In the genomic region with DNA sequence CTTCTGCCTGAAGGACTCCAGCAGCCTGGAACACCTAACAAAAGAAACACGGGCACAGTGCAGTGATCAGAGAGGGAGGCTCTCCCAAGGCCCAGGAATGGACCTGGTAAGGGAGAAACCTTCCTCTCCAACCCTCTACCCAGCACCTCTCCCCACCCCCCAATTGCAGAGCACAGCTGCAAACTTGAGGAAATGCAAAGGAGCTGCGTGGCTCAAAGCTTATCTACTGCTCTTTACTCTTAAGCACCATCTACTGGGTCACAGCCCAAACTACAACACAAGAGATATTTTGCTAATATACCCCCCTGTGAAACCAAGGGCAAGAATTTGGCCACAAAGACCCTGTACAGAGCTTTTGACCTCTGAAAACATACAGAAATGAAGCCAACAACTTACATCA, we compare ENCODE assay signal across 11 cellular contexts.
DNase-seq lines count a peak whose midpoint lies in the region; ATAC-seq and TF ChIP-seq lines count a peak whose summit lies in the region.
"Had no signal": no experiment of that assay in that cellular context is flagged by ENCODE, and none has a peak within 500 bp of the region (broad histone marks: within the 10 kb centered on the region; RNA-seq: fewer than 3 reads in every experiment).

No MANE protein-coding gene starts in this region.

- intact Hi-C loops in MCF 10A (cut with micrococcal nuclease) (loop anchor here (1.0 to 5.0 kb wide), 4 partner anchors 213 to 594 kb away; no protein-coding TSS in a partner anchor), breast epithelium (cut with DNase I; ENCODE audit: low total_unique reads) (no loop called here)

- CTCF ChIA-PET in MCF 10A (lab: Yijun Ruan, JAX), result interaction anchor here (0.7 to 2.5 kb wide), 30 partner anchors 9 to 792 kb away, joined by 3 to 22 read pairs (median 4); no protein-coding TSS in a partner anchor

- H3K4me1 ChIP-seq in breast epithelium, result no peaks in the 10 kb centered on the region
- no peaks in the 10 kb centered on the region for H3K4me1 ChIP-seq in SJCRH30

- H3K4me3 Mint-ChIP-seq in MCF 10A (ENCODE audit: unreplicated experiment) (no peak overlapping the region), nephron progenitor cell (no peak overlapping the region)
- no peak overlapping the region for H3K4me3 Mint-ChIP-seq in stimulated activated effector memory CD8-positive, alpha-beta T cell treated with anti-CD3 and anti-CD28 coated beads, Interleukin-12 subunit alpha, Interleukin-12 subunit beta, amount 100 ng/mL, for 72 hours
- H3K4me3 Mint-ChIP-seq: activated CD8-positive, alpha-beta T cell treated with anti-CD3 and anti-CD28 coated beads for 36 hours had no signal

- H3K27me3 Mint-ChIP-seq in MCF 10A (ENCODE audit: insufficient read depth, unreplicated experiment), result no peaks in the 10 kb centered on the region
- no peaks in the 10 kb centered on the region for H3K27me3 Mint-ChIP-seq in nephron progenitor cell (ENCODE audit: low read depth, poor library complexity)
- H3K27me3 Mint-ChIP-seq: activated CD8-positive, alpha-beta T cell treated with anti-CD3 and anti-CD28 coated beads for 36 hours had no signal

- no peaks in the 10 kb centered on the region for H3K9me3 ChIP-seq in breast epithelium
- H3K9me3 ChIP-seq in SJCRH30 (replicated peaks), result no peaks in the 10 kb centered on the region

- H3K27ac ChIP-seq in breast epithelium (no peak overlapping the region), SJCRH30 (no peak overlapping the region)

- peak; percentile 51 for TF ChIP-seq CTCF in MCF 10A (IDR thresholded peaks at IDR 0.05; ENCODE audit: unreplicated experiment)
- no peak for TF ChIP-seq CTCF in breast epithelium (IDR thresholded peaks at IDR 0.05)
- TF ChIP-seq CTCF in nephron progenitor cell (IDR thresholded peaks at IDR 0.05), result no peak

- no peaks in the 10 kb centered on the region for H3K4me1 Mint-ChIP-seq in MCF 10A (ENCODE audit: insufficient read depth, unreplicated experiment)
- H3K4me1 Mint-ChIP-seq in nephron progenitor cell, result no peaks in the 10 kb centered on the region
- no peaks in the 10 kb centered on the region for H3K4me1 Mint-ChIP-seq in stimulated activated effector memory CD8-positive, alpha-beta T cell treated with anti-CD3 and anti-CD28 coated beads, Interleukin-12 subunit alpha, Interleukin-12 subunit beta, amount 100 ng/mL, for 72 hours

- peak; percentile 72 for ATAC-seq in HG03060 (IDR thresholded peaks at IDR 0.05; ENCODE audit: low read depth, unreplicated experiment)
- no peak for ATAC-seq in stimulated activated effector memory CD8-positive, alpha-beta T cell treated with anti-CD3 and anti-CD28 coated beads, Interleukin-12 subunit alpha, Interleukin-12 subunit beta, amount 100 ng/mL, for 72 hours
- ATAC-seq: activated CD8-positive, alpha-beta T cell treated with anti-CD3 and anti-CD28 coated beads for 36 hours had no signal

- H3K36me3 Mint-ChIP-seq in MCF 10A (ENCODE audit: insufficient read depth, unreplicated experiment) (no peaks in the 10 kb centered on the region), nephron progenitor cell (ENCODE audit: low read depth) (peaks cover 2% of the 10 kb centered on the region)
- no peaks in the 10 kb centered on the region for H3K36me3 Mint-ChIP-seq in stimulated activated effector memory CD8-positive, alpha-beta T cell treated with anti-CD3 and anti-CD28 coated beads, Interleukin-12 subunit alpha, Interleukin-12 subunit beta, amount 100 ng/mL, for 72 hours

- H3K9me3 Mint-ChIP-seq in MCF 10A (ENCODE audit: unreplicated experiment) (no peaks in the 10 kb centered on the region), nephron progenitor cell (peaks cover 37% of the 10 kb centered on the region)
- H3K9me3 Mint-ChIP-seq in stimulated activated effector memory CD8-positive, alpha-beta T cell treated with anti-CD3 and anti-CD28 coated beads, Interleukin-12 subunit alpha, Interleukin-12 subunit beta, amount 100 ng/mL, for 72 hours, result no peaks in the 10 kb centered on the region
- H3K9me3 Mint-ChIP-seq: activated CD8-positive, alpha-beta T cell treated with anti-CD3 and anti-CD28 coated beads for 36 hours had no signal

- DNase-seq in MCF 10A (ENCODE audit: unreplicated experiment) (peak; percentile 4), breast epithelium (ENCODE audit: low spot score in 2 of 2) (no peak), SJCRH30 (peak; percentile 18 to 57), renal cortical epithelial cell (ENCODE audit: low read depth) (peak; percentile 18), nephron progenitor cell (no peak), NCI-H1930 (lab: John Stamatoyannopoulos, UW) (no peak)
- no peak for DNase-seq in stimulated activated effector memory CD8-positive, alpha-beta T cell treated with anti-CD3 and anti-CD28 coated beads, Interleukin-12 subunit alpha, Interleukin-12 subunit beta, amount 100 ng/mL, for 72 hours (ENCODE audit: low spot score in 2 of 2)
- DNase-seq: activated CD8-positive, alpha-beta T cell treated with anti-CD3 and anti-CD28 coated beads for 36 hours; NCI-H2227 treated with DMSO at 0.1 percent for 48 hours; stimulated activated CD4-positive, alpha-beta T cell treated with anti-CD3 and anti-CD28 coated beads, Interleukin-2, amount 100 ng/mL, for 48 hours had no signal

- no peak overlapping the region for H3K27ac Mint-ChIP-seq in MCF 10A (ENCODE audit: low read depth, unreplicated experiment)
- no peak overlapping the region for H3K27ac Mint-ChIP-seq in nephron progenitor cell
- no peak overlapping the region for H3K27ac Mint-ChIP-seq in stimulated activated effector memory CD8-positive, alpha-beta T cell treated with anti-CD3 and anti-CD28 coated beads, Interleukin-12 subunit alpha, Interleukin-12 subunit beta, amount 100 ng/mL, for 72 hours
- H3K27ac Mint-ChIP-seq: activated CD8-positive, alpha-beta T cell treated with anti-CD3 and anti-CD28 coated beads for 36 hours had no signal

- no peak for TF ChIP-seq POLR2A in breast epithelium (IDR thresholded peaks at IDR 0.05)

- H3K4me3 ChIP-seq in breast epithelium (no peak overlapping the region), SJCRH30 (no peak overlapping the region)

- POLR2A ChIA-PET in MCF 10A (lab: Yijun Ruan, JAX), result interaction anchor here (0.6 to 0.9 kb wide), 3 partner anchors 11 to 454 kb away, joined by 3 to 6 read pairs (median 4); a partner anchor contains a TSS

- H3K36me3 ChIP-seq in breast epithelium (no peaks in the 10 kb centered on the region), SJCRH30 (no peaks in the 10 kb centered on the region)

- H3K27me3 ChIP-seq in breast epithelium (no peaks in the 10 kb centered on the region), SJCRH30 (no peaks in the 10 kb centered on the region)

- BruUV-seq in MCF 10A (replicated peaks; lab: Mats Ljungman, UMichigan), result no TSS peak

Comparison
In these comparisons a context has a peak if more than half of its experiments do, and no peak if none do; other contexts are left out.
1. DNase-seq: peak in MCF 10A (single experiment), SJCRH30 (2 of 2) and renal cortical epithelial cell (single experiment); none in breast epithelium (0 of 2), nephron progenitor cell (single experiment), NCI-H1930 (0 of 2) and stimulated activated effector memory CD8-positive, alpha-beta T cell treated with anti-CD3 and anti-CD28 coated beads, Interleukin-12 subunit alpha, Interleukin-12 subunit beta, amount 100 ng/mL, for 72 hours (0 of 2).